Comparison of ENCODE assay signal across 10 cellular contexts in the genomic region with DNA sequence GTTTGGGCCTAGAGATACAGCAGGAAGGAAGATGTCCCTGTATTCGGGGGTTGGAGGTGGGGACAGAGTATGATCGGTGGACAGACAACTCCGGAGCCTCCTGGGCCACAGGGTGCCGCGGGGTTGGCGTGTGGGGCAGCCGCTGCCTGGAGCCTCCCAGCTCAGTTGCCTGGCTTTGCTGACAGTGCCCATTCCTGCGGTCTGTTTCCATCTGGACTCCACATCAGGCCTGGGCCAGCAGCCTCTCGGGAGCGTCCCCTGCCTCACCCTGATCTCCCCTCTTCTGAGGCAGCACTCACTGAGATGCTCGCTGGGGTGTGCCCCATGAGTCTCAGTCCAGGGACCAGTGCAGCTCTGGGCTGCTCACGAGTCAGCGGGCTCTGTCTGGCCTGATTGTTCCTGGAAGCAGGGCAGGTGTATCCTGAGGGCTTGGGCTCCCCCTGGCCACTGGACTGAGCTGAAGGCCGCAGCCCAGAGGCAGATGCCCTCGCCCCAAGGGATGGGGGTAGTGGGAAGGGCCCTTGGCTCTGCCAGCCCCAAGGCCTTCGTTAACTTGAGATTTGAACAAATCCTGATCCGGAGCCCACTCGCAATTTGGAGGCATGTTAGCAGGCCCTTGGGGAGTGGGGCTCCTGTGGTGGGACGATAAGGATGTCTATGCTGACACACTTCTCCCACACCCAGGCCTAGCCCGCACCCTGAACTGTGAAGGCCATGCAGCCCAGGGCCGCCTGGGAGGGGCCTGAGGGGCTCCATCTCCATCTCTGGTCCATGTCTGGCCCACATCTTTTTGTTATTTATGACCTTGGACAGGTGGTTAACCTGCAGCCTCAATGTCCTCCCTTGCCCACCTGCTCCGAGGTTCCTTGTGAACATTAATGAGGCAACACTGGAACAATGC. TPM values are rescaled to one million over a fixed set of nuclear protein-coding genes. Genes with fewer than 3 reads are reported as not detected.
DNase-seq lines count a peak whose midpoint lies in the region; ATAC-seq and TF ChIP-seq lines count a peak whose summit lies in the region.
"Had no signal": no experiment of that assay in that cellular context is flagged by ENCODE, and none has a peak within 500 bp of the region (broad histone marks: within the 10 kb centered on the region; RNA-seq: fewer than 3 reads in every experiment).

No MANE protein-coding gene starts in this region.

- H3K27me3 ChIP-seq in BLaER1, result no peaks in the 10 kb centered on the region
- peaks cover 20% of the 10 kb centered on the region for H3K27me3 ChIP-seq in neural progenitor cell

- H3K79me2 ChIP-seq in neural progenitor cell (ENCODE audit: low read depth), result no peaks in the 10 kb centered on the region

- peaks cover 92% of the 10 kb centered on the region for H3K4me1 ChIP-seq in BLaER1
- peaks cover 3% of the 10 kb centered on the region for H3K4me1 ChIP-seq in neural progenitor cell

- TF ChIP-seq CTCF in neural progenitor cell (IDR thresholded peaks at IDR 0.05), result no peak

- H4K20me1 ChIP-seq in BLaER1, result peaks cover 100% of the 10 kb centered on the region
- peaks cover 44% of the 10 kb centered on the region for H4K20me1 ChIP-seq in neural progenitor cell (ENCODE audit: low read depth)

- H3K27ac ChIP-seq in BLaER1, result peak overlapping the region; percentile 71
- peak overlapping the region; percentile 99 for H3K27ac ChIP-seq in angular gyrus (ENCODE audit: low read depth, low read length)
- H3K27ac ChIP-seq in neural progenitor cell, result no peak overlapping the region

- peak overlapping the region; percentile 96 for H3K4me2 ChIP-seq in BLaER1
- H3K4me2 ChIP-seq in neural progenitor cell, result no peak overlapping the region

- H3K9me3 Mint-ChIP-seq in neural progenitor cell, result no peaks in the 10 kb centered on the region
- H3K9me3 Mint-ChIP-seq: naive B cell had no signal

- H3K27me3 Mint-ChIP-seq in neural progenitor cell (ENCODE audit: insufficient read depth, low read depth), result peaks cover 3% of the 10 kb centered on the region
- H3K27me3 Mint-ChIP-seq: naive B cell had no signal

- H3K36me3 ChIP-seq in BLaER1 (peaks cover 62% of the 10 kb centered on the region), neural progenitor cell (no peaks in the 10 kb centered on the region)

- H3K9ac ChIP-seq in BLaER1 (peak overlapping the region; percentile 53), neural progenitor cell (no peak overlapping the region)

- no peaks in the 10 kb centered on the region for H3K9me3 ChIP-seq in BLaER1
- H3K9me3 ChIP-seq in neural progenitor cell (ENCODE audit: low read depth), result no peaks in the 10 kb centered on the region

- DNase-seq in Right ventricle myocardium inferior (ENCODE audit: missing footprints) (no peak), neural progenitor cell (ENCODE audit: low spot score) (no peak), D341Med (ENCODE audit: low spot score) (no peak), NCI-H2196 treated with DMSO at 0.1 percent for 48 hours (lab: John Stamatoyannopoulos, UW; ENCODE audit: unreplicated experiment) (no peak), hepatic stellate cell (ENCODE audit: low spot score) (no peak)
- DNase-seq: EL, naive B cell had no signal

- H3K4me3 Mint-ChIP-seq in neural progenitor cell, result peak overlapping the region; percentile 28

- H2AFZ ChIP-seq in neural progenitor cell (replicated peaks), result no peak overlapping the region

- peak overlapping the region; percentile 71 for H3K27ac Mint-ChIP-seq in neural progenitor cell

- ATAC-seq in Right ventricle myocardium inferior (peak; percentile 18), HG03045 (IDR thresholded peaks at IDR 0.05; ENCODE audit: unreplicated experiment) (no peak)

- H3F3A ChIP-seq in neural progenitor cell (ENCODE audit: low read depth), result no peaks in the 10 kb centered on the region

- H3K4me1 Mint-ChIP-seq in neural progenitor cell, result peaks cover 32% of the 10 kb centered on the region

- intact Hi-C loops in Right ventricle myocardium inferior (cut with DNase I), result no loop called here

- H3K4me3 ChIP-seq in BLaER1 (no peak overlapping the region), neural progenitor cell (no peak overlapping the region)

- H3K36me3 Mint-ChIP-seq in neural progenitor cell, result peaks cover 7% of the 10 kb centered on the region
- H3K36me3 Mint-ChIP-seq: naive B cell had no signal

RNA-seq across cellular contexts. Expression of a gene that starts 7.5 kb away (rescaled TPM):
- 17.6 TPM for total RNA-seq in Right ventricle myocardium inferior
- 19.3 and 25.6 TPM in 2 replicates for total RNA-seq in neural progenitor cell (ENCODE audit: low replicate concordance)

RNA-seq across cellular contexts. Expression of a gene that starts 53.2 kb away (rescaled TPM):
- 25.4 TPM for total RNA-seq in Right ventricle myocardium inferior
- 19.4 and 23.9 TPM in 2 replicates for total RNA-seq in neural progenitor cell (ENCODE audit: low replicate concordance)
